ENCODE assay signal across 1 cellular context in genomic region chr1:153783233-153784190, GRCh38.
TF ChIP-seq lines count a peak whose summit lies in the region.

No MANE protein-coding gene starts in this region.

TF ChIP-seq in HepG2, 621 proteins besides CTCF, POLR2A, EP300 and RAD21 (continued from another document and continues in another):
- TF ChIP-seq FOXP4 (CRISPR knock-in tag; IDR thresholded peaks at IDR 0.05) (peak; percentile 38; the same call in 1 of the 2 replicates), ATF5 (CRISPR knock-in tag; IDR thresholded peaks at IDR 0.05; ENCODE audit: low read depth) (no peak), THAP7 (CRISPR knock-in tag; IDR thresholded peaks at IDR 0.05) (no peak), ZNF557 (CRISPR knock-in tag; IDR thresholded peaks at IDR 0.05) (no peak), ZNF296 (CRISPR knock-in tag; conservative IDR thresholded peaks at IDR 0.05) (no peak), ZNF775 (CRISPR knock-in tag; IDR thresholded peaks at IDR 0.05; ENCODE audit: borderline replicate concordance) (0 out of 2 replicates have a peak, but pooled peaks have one; percentile 49), CSRNP1 (CRISPR knock-in tag; IDR thresholded peaks at IDR 0.05) (peak; percentile 98), ZEB1 (IDR thresholded peaks at IDR 0.05; ENCODE audit: insufficient replicate concordance, low read depth) (peak; percentile 16), DMAP1 (CRISPR knock-in tag; IDR thresholded peaks at IDR 0.05) (peak; percentile 74), ZBTB10 (CRISPR knock-in tag; IDR thresholded peaks at IDR 0.05; ENCODE audit: borderline replicate concordance) (0 out of 2 replicates have a peak, but pooled peaks have one; percentile 54), ZNF124 (CRISPR knock-in tag; IDR thresholded peaks at IDR 0.05) (peak; percentile 28; the same call in 1 of the 2 replicates), ZFP36L1 (CRISPR knock-in tag; IDR thresholded peaks at IDR 0.05) (no peak), NBN (conservative IDR thresholded peaks at IDR 0.05) (no peak), FOXJ3 (CRISPR knock-in tag; IDR thresholded peaks at IDR 0.05; ENCODE audit: borderline replicate concordance) (no peak), MBNL3 (CRISPR knock-in tag; conservative IDR thresholded peaks at IDR 0.05) (no peak), RNF2 (conservative IDR thresholded peaks at IDR 0.05; ENCODE audit: low read depth) (peak; percentile 88), ZBTB43 (CRISPR knock-in tag; conservative IDR thresholded peaks at IDR 0.05) (0 out of 2 replicates have a peak, but pooled peaks have one; percentile 57), LBX2 (CRISPR knock-in tag; IDR thresholded peaks at IDR 0.05; ENCODE audit: borderline replicate concordance) (no peak), BCL3 (CRISPR knock-in tag; IDR thresholded peaks at IDR 0.05) (peak; percentile 89; the same call in 1 of the 2 replicates), POLR2AphosphoS2 (IDR thresholded peaks at IDR 0.05; ENCODE audit: low read depth, low read length) (no peak), MAFF (IDR thresholded peaks at IDR 0.05; ENCODE audit: low read depth, low read length) (no peak), ZFP91 (CRISPR knock-in tag; IDR thresholded peaks at IDR 0.05; ENCODE audit: borderline replicate concordance) (peak; percentile 76; the same call in 1 of the 2 replicates), MED8 (CRISPR knock-in tag; IDR thresholded peaks at IDR 0.05; ENCODE audit: insufficient replicate concordance) (peak; percentile 60), MXI1 (IDR thresholded peaks at IDR 0.05; ENCODE audit: borderline replicate concordance, low read depth, low read length) (peak; percentile 16; the same call in 1 of the 3 replicates), ZNF619 (CRISPR knock-in tag; IDR thresholded peaks at IDR 0.05) (no peak), ZNF264 (CRISPR knock-in tag; IDR thresholded peaks at IDR 0.05) (peak; percentile 49; the same call in 1 of the 2 replicates), GABPB1 (CRISPR knock-in tag; IDR thresholded peaks at IDR 0.05) (peak; percentile 82), ZNF441 (CRISPR knock-in tag; IDR thresholded peaks at IDR 0.05; ENCODE audit: borderline replicate concordance) (peak; percentile 55; the same call in 1 of the 2 replicates), ZC3H4 (CRISPR knock-in tag; IDR thresholded peaks at IDR 0.05; ENCODE audit: borderline replicate concordance) (no peak), ZFAT (CRISPR knock-in tag; conservative IDR thresholded peaks at IDR 0.05) (no peak), ZNF138 (CRISPR knock-in tag; IDR thresholded peaks at IDR 0.05; ENCODE audit: low read depth) (no peak), ZNF547 (CRISPR knock-in tag; IDR thresholded peaks at IDR 0.05) (peak; percentile 91; the same call in 1 of the 2 replicates), RNF219 (CRISPR knock-in tag; IDR thresholded peaks at IDR 0.05) (no peak), KAT7 (CRISPR knock-in tag; IDR thresholded peaks at IDR 0.05; ENCODE audit: borderline replicate concordance) (no peak)
- TF ChIP-seq, protein P1, sequence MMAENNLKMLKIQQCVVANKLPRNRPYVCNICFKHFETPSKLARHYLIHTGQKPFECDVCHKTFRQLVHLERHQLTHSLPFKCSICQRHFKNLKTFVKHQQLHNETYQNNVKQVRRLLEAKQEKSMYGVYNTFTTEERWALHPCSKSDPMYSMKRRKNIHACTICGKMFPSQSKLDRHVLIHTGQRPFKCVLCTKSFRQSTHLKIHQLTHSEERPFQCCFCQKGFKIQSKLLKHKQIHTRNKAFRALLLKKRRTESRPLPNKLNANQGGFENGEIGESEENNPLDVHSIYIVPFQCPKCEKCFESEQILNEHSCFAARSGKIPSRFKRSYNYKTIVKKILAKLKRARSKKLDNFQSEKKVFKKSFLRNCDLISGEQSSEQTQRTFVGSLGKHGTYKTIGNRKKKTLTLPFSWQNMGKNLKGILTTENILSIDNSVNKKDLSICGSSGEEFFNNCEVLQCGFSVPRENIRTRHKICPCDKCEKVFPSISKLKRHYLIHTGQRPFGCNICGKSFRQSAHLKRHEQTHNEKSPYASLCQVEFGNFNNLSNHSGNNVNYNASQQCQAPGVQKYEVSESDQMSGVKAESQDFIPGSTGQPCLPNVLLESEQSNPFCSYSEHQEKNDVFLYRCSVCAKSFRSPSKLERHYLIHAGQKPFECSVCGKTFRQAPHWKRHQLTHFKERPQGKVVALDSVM (CRISPR knock-in tag; IDR thresholded peaks at IDR 0.05): no peak
- TF ChIP-seq, protein P2, sequence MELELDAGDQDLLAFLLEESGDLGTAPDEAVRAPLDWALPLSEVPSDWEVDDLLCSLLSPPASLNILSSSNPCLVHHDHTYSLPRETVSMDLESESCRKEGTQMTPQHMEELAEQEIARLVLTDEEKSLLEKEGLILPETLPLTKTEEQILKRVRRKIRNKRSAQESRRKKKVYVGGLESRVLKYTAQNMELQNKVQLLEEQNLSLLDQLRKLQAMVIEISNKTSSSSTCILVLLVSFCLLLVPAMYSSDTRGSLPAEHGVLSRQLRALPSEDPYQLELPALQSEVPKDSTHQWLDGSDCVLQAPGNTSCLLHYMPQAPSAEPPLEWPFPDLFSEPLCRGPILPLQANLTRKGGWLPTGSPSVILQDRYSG (CRISPR knock-in tag; IDR thresholded peaks at IDR 0.05): no peak
- TF ChIP-seq, protein P3, sequence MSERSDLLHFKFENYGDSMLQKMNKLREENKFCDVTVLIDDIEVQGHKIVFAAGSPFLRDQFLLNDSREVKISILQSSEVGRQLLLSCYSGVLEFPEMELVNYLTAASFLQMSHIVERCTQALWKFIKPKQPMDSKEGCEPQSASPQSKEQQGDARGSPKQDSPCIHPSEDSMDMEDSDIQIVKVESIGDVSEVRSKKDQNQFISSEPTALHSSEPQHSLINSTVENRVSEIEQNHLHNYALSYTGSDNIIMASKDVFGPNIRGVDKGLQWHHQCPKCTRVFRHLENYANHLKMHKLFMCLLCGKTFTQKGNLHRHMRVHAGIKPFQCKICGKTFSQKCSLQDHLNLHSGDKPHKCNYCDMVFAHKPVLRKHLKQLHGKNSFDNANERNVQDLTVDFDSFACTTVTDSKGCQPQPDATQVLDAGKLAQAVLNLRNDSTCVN (CRISPR knock-in tag; IDR thresholded peaks at IDR 0.05; ENCODE audit: borderline replicate concordance): no peak
- TF ChIP-seq, protein P4, sequence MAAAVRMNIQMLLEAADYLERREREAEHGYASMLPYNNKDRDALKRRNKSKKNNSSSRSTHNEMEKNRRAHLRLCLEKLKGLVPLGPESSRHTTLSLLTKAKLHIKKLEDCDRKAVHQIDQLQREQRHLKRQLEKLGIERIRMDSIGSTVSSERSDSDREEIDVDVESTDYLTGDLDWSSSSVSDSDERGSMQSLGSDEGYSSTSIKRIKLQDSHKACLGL (CRISPR knock-in tag; IDR thresholded peaks at IDR 0.05): no peak; the same call in none of the 2 replicates
